21 cellular contexts compared by ENCODE assay signal in the genomic region with DNA sequence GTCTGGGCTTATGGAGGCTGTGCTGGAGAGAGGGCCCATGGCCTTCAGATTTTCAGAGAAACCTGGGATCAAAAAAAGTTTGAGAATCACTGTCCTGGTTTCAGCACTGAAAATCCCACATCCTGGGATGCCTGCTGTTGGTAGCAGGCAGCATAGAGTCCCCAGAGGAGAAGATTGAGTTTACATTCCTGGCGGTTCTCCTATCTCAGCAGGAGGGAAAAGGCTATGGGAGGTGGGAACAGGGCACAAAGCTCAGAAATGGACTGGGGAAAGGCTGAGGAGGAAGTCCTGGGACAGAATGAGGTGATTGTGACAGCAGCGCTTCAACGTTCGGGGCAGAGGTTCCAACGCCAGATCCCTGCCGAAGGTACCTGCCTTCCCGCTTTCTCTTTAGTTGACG.
A peak's percentile ranks its signal among the peaks of the same experiment; 100 is the strongest.
DNase-seq lines count a peak whose midpoint lies in the region; ATAC-seq and TF ChIP-seq lines count a peak whose summit lies in the region.
"Had no signal": no experiment of that assay in that cellular context is flagged by ENCODE, and none has a peak within 500 bp of the region (broad histone marks: within the 10 kb centered on the region; RNA-seq: fewer than 3 reads in every experiment).

No MANE protein-coding gene starts in this region.

- peak overlapping the region; percentile 73 to 86 for H3K27ac ChIP-seq in right atrium auricular region
- H3K27ac ChIP-seq in layer of hippocampus (ENCODE audit: low read depth, low read length): peak overlapping the region; percentile 52
- H3K27ac ChIP-seq in skin epidermis: peak overlapping the region in 19 of 21 experiments; percentile 10 to 95 (median 82)
- H3K27ac ChIP-seq: SJCRH30, WERI-Rb-1 had no signal

- POLR2A ChIA-PET in GM10248 (lab: Yijun Ruan, JAX): no interaction called here

- CTCF ChIA-PET in GM10248 (lab: Yijun Ruan, JAX): no interaction called here

- peaks cover 0 to 51% of the 10 kb centered on the region in 2 donors for H3K4me1 ChIP-seq in right atrium auricular region

- H3K27me3 ChIP-seq in right atrium auricular region (no peaks in the 10 kb centered on the region), layer of hippocampus (ENCODE audit: control insufficient read depth, insufficient read depth, low read length) (no peaks in the 10 kb centered on the region)

- DNase-seq in right atrium auricular region (ENCODE audit: low spot score) (no peak), Right ventricle myocardium inferior (ENCODE audit: missing footprints) (no peak), COR-L47 (lab: John Stamatoyannopoulos, UW) (no peak), superior temporal gyrus (ENCODE audit: extremely low spot score) (no peak), GM10248 (ENCODE audit: extremely low spot score) (no peak)
- DNase-seq: ACHN; amygdala; CD4-positive, alpha-beta T cell; cerebellar nuclear complex; effector CD8-positive, alpha-beta T cell; islet precursor cell; NCI-H1417 treated with DMSO at 0.1 percent for 48 hours; NCI-H748 treated with DMSO at 0.1 percent for 48 hours; OCI-M1; SJCRH30; T-helper 2 cell; WERI-Rb-1 had no signal

- intact Hi-C loops in Right ventricle myocardium inferior (cut with DNase I): loop anchor here (5.0 kb wide), 2 partner anchors 62 to 178 kb away; no protein-coding TSS in a partner anchor

- H3K9me3 ChIP-seq in right atrium auricular region: no peaks in the 10 kb centered on the region
- H3K9me3 ChIP-seq: SJCRH30 had no signal

- no peaks in the 10 kb centered on the region for H3K36me3 ChIP-seq in right atrium auricular region
- H3K36me3 ChIP-seq: SJCRH30, WERI-Rb-1 had no signal

- TF ChIP-seq CTCF in right atrium auricular region (IDR thresholded peaks at IDR 0.05) (no peak), GM10248 (IDR thresholded peaks at IDR 0.05; ENCODE audit: control extremely low read depth, extremely low read depth, low read depth, missing control alignments) (no peak)

- no peak for ATAC-seq in Right ventricle myocardium inferior
- no peak for ATAC-seq in HG03095 (IDR thresholded peaks at IDR 0.05; ENCODE audit: unreplicated experiment)
- ATAC-seq: stimulated activated effector memory CD8-positive, alpha-beta T cell treated with anti-CD3 and anti-CD28 coated beads, Interleukin-12 subunit alpha, Interleukin-12 subunit beta, amount 100 ng/mL, for 72 hours had no signal

- no peak overlapping the region for H3K4me3 ChIP-seq in right atrium auricular region
- no peak overlapping the region for H3K4me3 ChIP-seq in skin epidermis
- H3K4me3 ChIP-seq: SJCRH30 had no signal
